Comparison of ENCODE assay signal across 18 cellular contexts in the genomic region with DNA sequence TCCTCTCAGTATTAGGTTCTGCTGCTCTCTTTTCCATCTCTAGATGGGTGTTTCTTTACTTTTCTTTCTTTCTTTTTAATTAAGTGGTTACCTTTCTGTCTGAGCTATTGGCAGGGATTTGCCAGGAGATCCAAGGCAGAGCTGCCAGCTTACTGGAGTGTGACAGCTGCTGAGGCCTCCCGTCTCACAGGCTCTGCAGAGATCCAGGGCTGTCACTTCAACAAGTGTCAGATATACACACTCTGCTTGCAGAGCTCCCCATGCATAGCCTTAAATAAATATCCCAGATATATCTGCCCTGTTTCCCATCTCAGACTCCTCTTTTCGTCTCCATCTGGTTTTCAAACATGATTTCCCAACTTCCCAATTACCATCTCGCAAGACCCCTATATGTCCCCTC.
DNase-seq lines count a peak whose midpoint lies in the region; ATAC-seq and TF ChIP-seq lines count a peak whose summit lies in the region.
"Had no signal": no experiment of that assay in that cellular context is flagged by ENCODE, and none has a peak within 500 bp of the region (broad histone marks: within the 10 kb centered on the region; RNA-seq: fewer than 3 reads in every experiment).

No MANE protein-coding gene starts in this region.

- DNase-seq in DMS 273 (lab: John Stamatoyannopoulos, UW; ENCODE audit: unreplicated experiment): peak; percentile 74
- no peak for DNase-seq in DMS 273 treated with DMSO at 0.1 percent for 48 hours (lab: John Stamatoyannopoulos, UW)
- DNase-seq in NCI-H2171 (lab: John Stamatoyannopoulos, UW): peak; percentile 52
- DNase-seq in heart left ventricle: peak in 2 of 5 donors; percentile 56 to 60
- DNase-seq in prostate gland (ENCODE audit: low spot score): no peak
- no peak for DNase-seq in effector CD4-positive, alpha-beta T cell
- no peak for DNase-seq in activated T-cell treated with anti-CD3 and anti-CD28 coated beads, Interleukin-2, amount 50 U/mL, for 4 hours
- DNase-seq: 8988T; activated CD4-positive, alpha-beta T cell treated with anti-CD3 and anti-CD28 coated beads, Interleukin-2, amount 50 U/mL, for 48 hours; esophagus squamous epithelium; hippocampal formation; Kasumi-1; NCI-H748 treated with DMSO at 0.1 percent for 48 hours; stimulated activated CD4-positive, alpha-beta T cell treated with anti-CD3 and anti-CD28 coated beads, Interleukin-12 subunit alpha, Interleukin-12 subunit beta, amount 100 ng/mL, for 4 hours; T-helper 9 cell had no signal

- H3K9me3 Mint-ChIP-seq in activated T-cell treated with anti-CD3 and anti-CD28 coated beads, Interleukin-2, amount 50 U/mL, for 4 hours: no peaks in the 10 kb centered on the region
- H3K9me3 Mint-ChIP-seq: dendritic cell treated with granulocyte-macrophage colony-stimulating factor and Interleukin-4, amounts not matched to agents 40 ng/mL and 50 ng/mL, for 4 days had no signal

- peaks cover 0 to 67% (median 20%) of the 10 kb centered on the region in 12 donors for H3K4me1 ChIP-seq in heart left ventricle
- no peaks in the 10 kb centered on the region for H3K4me1 ChIP-seq in prostate gland (replicated peaks)

- H3K4me1 Mint-ChIP-seq in activated T-cell treated with anti-CD3 and anti-CD28 coated beads, Interleukin-2, amount 50 U/mL, for 4 hours (ENCODE audit: low read depth): no peaks in the 10 kb centered on the region

- H3K4me3 ChIP-seq in heart left ventricle (peak overlapping the region in 1 of 12 donors; percentile 7), prostate gland (no peak overlapping the region)
- H3K4me3 ChIP-seq: esophagus squamous epithelium had no signal

- H3K36me3 ChIP-seq in heart left ventricle (no peaks in the 10 kb centered on the region), prostate gland (no peaks in the 10 kb centered on the region)
- H3K36me3 ChIP-seq: esophagus squamous epithelium had no signal

- TF ChIP-seq CTCF in heart left ventricle (IDR thresholded peaks at IDR 0.05): no peak
- no peak for TF ChIP-seq CTCF in prostate gland (IDR thresholded peaks at IDR 0.05)

- no peaks in the 10 kb centered on the region for H3K36me3 Mint-ChIP-seq in activated T-cell treated with anti-CD3 and anti-CD28 coated beads, Interleukin-2, amount 50 U/mL, for 4 hours (ENCODE audit: insufficient read depth)

- H3K27me3 Mint-ChIP-seq in activated T-cell treated with anti-CD3 and anti-CD28 coated beads, Interleukin-2, amount 50 U/mL, for 4 hours (ENCODE audit: low read depth): peaks cover 12% of the 10 kb centered on the region

- intact Hi-C loops in heart left ventricle (cut with DNase I) (no loop called here), prostate gland (cut with DNase I) (no loop called here)

- no peak overlapping the region for H3K4me3 Mint-ChIP-seq in activated T-cell treated with anti-CD3 and anti-CD28 coated beads, Interleukin-2, amount 50 U/mL, for 4 hours
- H3K4me3 Mint-ChIP-seq: dendritic cell treated with granulocyte-macrophage colony-stimulating factor and Interleukin-4, amounts not matched to agents 40 ng/mL and 50 ng/mL, for 4 days had no signal

- no peaks in the 10 kb centered on the region for H3K9me3 ChIP-seq in heart left ventricle
- no peaks in the 10 kb centered on the region for H3K9me3 ChIP-seq in prostate gland
- H3K9me3 ChIP-seq: esophagus squamous epithelium had no signal

- no peak for TF ChIP-seq POLR2A in heart left ventricle (IDR thresholded peaks at IDR 0.05)
- no peak for TF ChIP-seq POLR2A in prostate gland (IDR thresholded peaks at IDR 0.05)

- H3K27ac ChIP-seq in heart left ventricle: peak overlapping the region in 9 of 12 donors; percentile 5 to 72 (median 52)
- peak overlapping the region; percentile 28 to 59 for H3K27ac ChIP-seq in prostate gland
- H3K27ac ChIP-seq: esophagus squamous epithelium, HL-60 had no signal

- no peaks in the 10 kb centered on the region for H3K27me3 ChIP-seq in heart left ventricle
- no peaks in the 10 kb centered on the region for H3K27me3 ChIP-seq in prostate gland (replicated peaks; ENCODE audit: insufficient read depth)
- H3K27me3 ChIP-seq: esophagus squamous epithelium had no signal

- WGBS in heart left ventricle, 4 donors: 31 to 44% (median 38%) methylated on average over 3 of the region's 3 CpGs
- 55% methylated on average over 3 of the region's 3 CpGs for WGBS in prostate gland

- ATAC-seq in heart left ventricle: peak; percentile 76 to 84 (median 83)
- ATAC-seq in activated T-cell treated with anti-CD3 and anti-CD28 coated beads, Interleukin-2, amount 50 U/mL, for 4 hours: no peak
- no peak for ATAC-seq in HG03039 (IDR thresholded peaks at IDR 0.05; ENCODE audit: unreplicated experiment)

Comparison
In these comparisons a context has a peak if more than half of its experiments do, and no peak if none do; other contexts are left out.
1. DNase-seq: peak in DMS 273 (single experiment) and NCI-H2171 (single experiment); none in DMS 273 treated with DMSO at 0.1 percent for 48 hours (single experiment), prostate gland (single experiment), effector CD4-positive, alpha-beta T cell (single experiment) and activated T-cell treated with anti-CD3 and anti-CD28 coated beads, Interleukin-2, amount 50 U/mL, for 4 hours (single experiment).
2. ATAC-seq: peak in heart left ventricle (4 of 4); none in activated T-cell treated with anti-CD3 and anti-CD28 coated beads, Interleukin-2, amount 50 U/mL, for 4 hours (0 of 2) and HG03039 (single experiment).